Comparison of ENCODE assay signal across 1 cellular context in the genomic region with DNA sequence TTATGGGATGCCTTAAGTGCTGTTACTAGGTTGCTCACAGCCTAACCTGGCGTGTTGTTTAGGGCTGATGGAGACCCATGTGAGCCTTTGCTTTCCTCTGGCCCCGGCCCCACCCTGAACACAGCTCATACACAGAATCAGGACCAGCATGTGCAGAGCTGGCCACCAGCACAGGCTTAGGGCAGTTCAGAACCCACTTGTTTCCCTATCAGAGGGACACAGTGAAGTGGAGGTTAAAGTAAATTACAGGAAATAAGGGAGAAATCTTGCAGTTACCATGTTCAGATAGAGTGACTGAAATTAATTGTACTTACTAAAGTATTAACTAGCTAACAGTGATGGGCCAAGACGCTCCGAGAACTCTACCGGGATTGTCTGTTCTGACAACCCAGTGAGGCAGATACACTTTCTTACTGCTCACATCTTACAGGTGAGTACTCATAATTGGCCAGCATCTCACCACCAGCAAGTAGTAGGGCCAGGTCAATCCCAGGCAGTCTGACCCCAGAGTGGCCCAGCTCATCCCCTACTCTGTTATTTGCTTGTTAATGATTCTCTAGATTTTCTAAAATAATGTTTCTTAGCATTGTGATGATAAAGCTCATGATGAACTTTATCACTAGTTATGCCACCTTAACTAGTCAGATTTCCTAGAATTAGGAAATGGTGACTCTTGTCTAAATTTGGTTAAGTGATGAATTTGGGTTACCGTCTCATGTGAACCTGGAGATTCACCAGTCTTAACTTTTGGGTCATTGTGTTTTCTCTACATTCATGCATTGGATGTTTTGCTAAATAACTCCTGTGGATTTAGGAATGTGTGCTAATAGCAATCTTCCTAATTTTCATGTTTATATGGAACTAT.
TF ChIP-seq lines count a peak whose summit lies in the region.

No MANE protein-coding gene starts in this region.

TF ChIP-seq in H1, 55 proteins besides CTCF, POLR2A, EP300 and RAD21:
- no peak for TF ChIP-seq NANOG (IDR thresholded peaks at IDR 0.05; ENCODE audit: insufficient read depth, low read depth, low read length, poor library complexity, severe bottlenecking)
- no peak for TF ChIP-seq ZNF274 (IDR thresholded peaks at IDR 0.05; ENCODE audit: borderline replicate concordance, extremely low read depth, low read length)
- no peak for TF ChIP-seq EGR1 (IDR thresholded peaks at IDR 0.05; ENCODE audit: borderline replicate concordance, low read depth, low read length)
- no peak for TF ChIP-seq POU5F1 (IDR thresholded peaks at IDR 0.05; ENCODE audit: low read depth, low read length)
- no peak for TF ChIP-seq GABPA (IDR thresholded peaks at IDR 0.05; ENCODE audit: borderline replicate concordance, insufficient read depth, low read length)
- TF ChIP-seq POLR2AphosphoS5 (IDR thresholded peaks at IDR 0.05; ENCODE audit: low read depth, low read length) = peak; percentile 71
- no peak for TF ChIP-seq HDAC6 (IDR thresholded peaks at IDR 0.05; ENCODE audit: low read depth, low read length)
- no peak for TF ChIP-seq CEBPB (IDR thresholded peaks at IDR 0.05; ENCODE audit: low read depth, low read length)
